Comparison of ENCODE assay signal across 26 cellular contexts in the genomic region with DNA sequence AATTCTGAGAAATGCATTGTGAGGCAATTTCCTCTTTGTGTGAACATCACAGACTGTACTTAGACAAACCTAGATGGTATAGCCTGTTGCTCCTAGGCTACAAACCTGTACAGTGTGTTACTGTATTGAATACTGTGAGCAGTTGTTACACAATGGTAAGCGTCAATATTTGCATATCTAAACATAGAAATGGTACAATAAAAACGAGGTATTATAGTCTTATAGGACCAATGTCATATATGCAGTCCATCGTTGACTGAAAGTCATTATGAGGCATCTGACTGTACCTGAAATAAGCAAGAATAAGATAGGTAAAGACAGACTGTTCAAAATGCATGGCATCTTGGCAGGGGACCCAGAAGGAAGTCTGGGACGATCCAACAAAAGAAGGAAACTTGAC. TPM values are rescaled to one million over a fixed set of nuclear protein-coding genes. Genes with fewer than 3 reads are reported as not detected.
"Had no signal": no experiment of that assay in that cellular context is flagged by ENCODE, and none has a peak within 500 bp of the region (broad histone marks: within the 10 kb centered on the region; RNA-seq: fewer than 3 reads in every experiment).

No MANE protein-coding gene starts in this region.

- H3K9me3 Mint-ChIP-seq: nephron; neural progenitor cell; stimulated activated naive CD8-positive, alpha-beta T cell treated with anti-CD3 and anti-CD28 coated beads, Interleukin-15, amount 100 ng/mL, for 72 hours; type B pancreatic cell had no signal

- H3K9ac ChIP-seq: neural progenitor cell had no signal

- H2AFZ ChIP-seq: hepatocyte, neural progenitor cell had no signal

- H3K27ac Mint-ChIP-seq: naive thymus-derived CD4-positive, alpha-beta T cell; nephron; neural progenitor cell; stimulated activated naive CD8-positive, alpha-beta T cell treated with anti-CD3 and anti-CD28 coated beads, Interleukin-15, amount 100 ng/mL, for 72 hours; type B pancreatic cell had no signal

- H3K4me3 Mint-ChIP-seq: naive thymus-derived CD4-positive, alpha-beta T cell; nephron; neural progenitor cell; stimulated activated naive CD8-positive, alpha-beta T cell treated with anti-CD3 and anti-CD28 coated beads, Interleukin-15, amount 100 ng/mL, for 72 hours; type B pancreatic cell had no signal

- H3K9me3 ChIP-seq: gastrocnemius medialis, heart left ventricle, left ventricle myocardium inferior, lower lobe of right lung, prostate gland, right atrium auricular region, suprapubic skin had no signal

- H3K79me2 ChIP-seq: hepatocyte had no signal

- H3K4me3 ChIP-seq: dorsolateral prefrontal cortex, gastrocnemius medialis, heart left ventricle, hepatocyte, left ventricle myocardium inferior, lower lobe of right lung, neural progenitor cell, prostate gland, right atrium auricular region, smooth muscle cell, suprapubic skin had no signal

- H3K4me1 ChIP-seq: gastrocnemius medialis, heart left ventricle, lower lobe of right lung, prostate gland, right atrium auricular region, suprapubic skin had no signal

- H3K27me3 ChIP-seq: dorsolateral prefrontal cortex, gastrocnemius medialis, heart left ventricle, hepatocyte, neural progenitor cell, right atrium auricular region, suprapubic skin had no signal

- H3K4me1 Mint-ChIP-seq: nephron; stimulated activated naive CD8-positive, alpha-beta T cell treated with anti-CD3 and anti-CD28 coated beads, Interleukin-15, amount 100 ng/mL, for 72 hours had no signal

- DNase-seq: dorsolateral prefrontal cortex; effector CD4-positive, alpha-beta T cell; foreskin fibroblast; gastrocnemius medialis; heart left ventricle; left cardiac atrium; left ventricle myocardium inferior; lower lobe of right lung; naive thymus-derived CD4-positive, alpha-beta T cell; stimulated activated CD4-positive, alpha-beta T cell treated with anti-CD3 and anti-CD28 coated beads, Interleukin-12 subunit alpha, Interleukin-12 subunit beta, amount 100 ng/mL, for 4 hours; stimulated activated CD4-positive, alpha-beta T cell treated with anti-CD3 and anti-CD28 coated beads, Interleukin-1b, Interleukin-23, amount 100 ng/mL, for 48 hours; stimulated activated CD4-positive, alpha-beta T cell treated with anti-CD3 and anti-CD28 coated beads, Interleukin-4, amount 100 ng/mL, for 1 hour; stimulated activated CD8-positive, alpha-beta memory T cell treated with anti-CD3 and anti-CD28 coated beads, Interleukin-4, amount 100 ng/mL, for 48 hours; stimulated activated naive CD4-positive, alpha-beta T cell; stimulated activated naive CD8-positive, alpha-beta T cell treated with anti-CD3 and anti-CD28 coated beads, Interleukin-15, amount 100 ng/mL, for 72 hours had no signal

- H3K36me3 Mint-ChIP-seq: naive thymus-derived CD4-positive, alpha-beta T cell; neural progenitor cell; type B pancreatic cell had no signal

- H3K36me3 ChIP-seq: gastrocnemius medialis, heart left ventricle, left ventricle myocardium inferior, lower lobe of right lung, neural progenitor cell, prostate gland, right atrium auricular region, suprapubic skin had no signal

- H3K27ac ChIP-seq: dorsolateral prefrontal cortex, epithelial cell of prostate, gastrocnemius medialis, heart left ventricle, hepatocyte, left ventricle myocardium inferior, lower lobe of right lung, neural progenitor cell, prostate gland, right atrium auricular region, suprapubic skin had no signal

- H3K4me2 ChIP-seq: hepatocyte, neural progenitor cell, smooth muscle cell had no signal

- ATAC-seq: esophagus mucosa; gastrocnemius medialis; heart left ventricle; left cardiac atrium; lower lobe of right lung; naive thymus-derived CD4-positive, alpha-beta T cell; sciatic nerve; stimulated activated naive CD8-positive, alpha-beta T cell treated with anti-CD3 and anti-CD28 coated beads, Interleukin-15, amount 100 ng/mL, for 72 hours had no signal

RNA-seq across cellular contexts. Expression of a gene that starts 9.4 kb away (rescaled TPM):
- polyA plus RNA-seq: naive thymus-derived CD4-positive, alpha-beta T cell had no signal
